8 cellular contexts compared by ENCODE assay signal in genomic region chr15:84980196-84981053, GRCh38. TPM values are rescaled to one million over a fixed set of nuclear protein-coding genes. Genes with fewer than 3 reads are reported as not detected.
DNase-seq lines count a peak whose midpoint lies in the region; ATAC-seq and TF ChIP-seq lines count a peak whose summit lies in the region.

No MANE protein-coding gene starts in this region.

- peak overlapping the region; percentile 85 for H3K4me3 Mint-ChIP-seq in GM23338
- peak overlapping the region; percentile 89 for H3K4me3 Mint-ChIP-seq in neural crest cell

- H3K4me3 ChIP-seq in GM23338 (peak overlapping the region; percentile 90), Karpas-422 (ENCODE audit: low read length) (peak overlapping the region; percentile 70), fibroblast of villous mesenchyme (ENCODE audit: low read depth, low read length) (peak overlapping the region; percentile 90), stomach (peak overlapping the region; percentile 90 to 97 (median 94))

- H3K9me2 ChIP-seq in GM23338 (ENCODE audit: insufficient read depth): no peaks in the 10 kb centered on the region
- H3K9me2 ChIP-seq in Karpas-422 (replicated peaks; ENCODE audit: insufficient read depth, low read length): no peaks in the 10 kb centered on the region

- peak overlapping the region; percentile 86 for H2AFZ ChIP-seq in GM23338
- peak overlapping the region; percentile 91; the same call in 1 of the 2 replicates for H2AFZ ChIP-seq in Karpas-422 (ENCODE audit: low read length)

- CTCF ChIA-PET in RWPE1 (lab: Yijun Ruan, JAX): interaction anchor here (0.6 to 1.0 kb wide), 2 partner anchors 25 to 347 kb away, joined by 6 to 8 read pairs; no protein-coding TSS in a partner anchor

- TF ChIP-seq POLR2A in stomach (IDR thresholded peaks at IDR 0.05): no peak

- peaks cover 13% of the 10 kb centered on the region for H4K20me1 ChIP-seq in GM23338 (replicated peaks; ENCODE audit: insufficient read depth)
- H4K20me1 ChIP-seq in Karpas-422 (ENCODE audit: insufficient read depth, low read depth, low read length): peaks cover 6% of the 10 kb centered on the region; the same call in 1 of the 2 replicates

- H3K27me3 ChIP-seq in GM23338 (ENCODE audit: insufficient read depth) (peaks cover 70% of the 10 kb centered on the region), Karpas-422 (ENCODE audit: low read length) (no peaks in the 10 kb centered on the region), stomach (no peaks in the 10 kb centered on the region)

- 0 out of 2 replicates have a peak, but pooled peaks cover 8% of the 10 kb centered on the region for H3K4me1 ChIP-seq in GM23338 (ENCODE audit: insufficient read depth)
- H3K4me1 ChIP-seq in Karpas-422 (ENCODE audit: low read length): peaks cover 12% of the 10 kb centered on the region
- peaks cover 21 to 38% (median 30%) of the 10 kb centered on the region in 4 donors for H3K4me1 ChIP-seq in stomach

- TF ChIP-seq EP300 in stomach (IDR thresholded peaks at IDR 0.05): no peak

- no peaks in the 10 kb centered on the region; the same call in 2 of the 3 replicates for H3K9me3 Mint-ChIP-seq in GM23338
- no peaks in the 10 kb centered on the region for H3K9me3 Mint-ChIP-seq in neural crest cell

- H3K27ac Mint-ChIP-seq in GM23338 (0 out of 2 replicates have a peak overlapping the region, but pooled peaks have one; percentile 72), neural crest cell (ENCODE audit: unreplicated experiment) (no peak overlapping the region)

- H3K27ac ChIP-seq in GM23338 (ENCODE audit: low read depth) (peak overlapping the region; percentile 80), Karpas-422 (ENCODE audit: low read length) (peak overlapping the region; percentile 41), RWPE1 (peak overlapping the region; percentile 88), stomach (peak overlapping the region; percentile 93 to 97 (median 95))

- H3F3A ChIP-seq in GM23338 (replicated peaks; ENCODE audit: low read depth): 0 out of 2 replicates have a peak, but pooled peaks cover 3% of the 10 kb centered on the region

- POLR2A ChIA-PET in RWPE1 (lab: Yijun Ruan, JAX; ENCODE audit: low non-redundant PET): interaction anchor here (0.7 kb wide), 1 partner anchor 109 kb away, joined by 3 read pairs; no protein-coding TSS in a partner anchor

- H3K9me3 ChIP-seq in Karpas-422 (ENCODE audit: low read length) (no peaks in the 10 kb centered on the region), stomach (no peaks in the 10 kb centered on the region)

- intact Hi-C loops in stomach (cut with DNase I; ENCODE audit: low total_unique reads): no loop called here

- H3K4me1 Mint-ChIP-seq in GM23338 (peaks cover 22% of the 10 kb centered on the region), neural crest cell (peaks cover 13% of the 10 kb centered on the region)

- H3K79me2 ChIP-seq in GM23338 (replicated peaks; ENCODE audit: insufficient read depth) (peaks cover 14% of the 10 kb centered on the region), Karpas-422 (ENCODE audit: low read length) (no peaks in the 10 kb centered on the region)

- no peak for TF ChIP-seq CTCF in GM23338 (conservative IDR thresholded peaks at IDR 0.05; ENCODE audit: low read depth in 2 of 2)
- TF ChIP-seq CTCF in RWPE1 (conservative IDR thresholded peaks at IDR 0.05; ENCODE audit: low read depth): no peak
- TF ChIP-seq CTCF in fibroblast of villous mesenchyme (IDR thresholded peaks at IDR 0.05; ENCODE audit: insufficient read depth, low read depth, low read length): no peak
- no peak for TF ChIP-seq CTCF in neural crest cell (conservative IDR thresholded peaks at IDR 0.05)
- peak in 1 of 7 experiments; percentile 16 for TF ChIP-seq CTCF in stomach (IDR thresholded peaks at IDR 0.05)

- H3K36me3 ChIP-seq in GM23338 (ENCODE audit: insufficient read depth) (no peaks in the 10 kb centered on the region), Karpas-422 (ENCODE audit: insufficient read depth, low read length) (no peaks in the 10 kb centered on the region), stomach (no peaks in the 10 kb centered on the region)

- H3K4me2 ChIP-seq in GM23338: peak overlapping the region; percentile 82
- peak overlapping the region; percentile 81 for H3K4me2 ChIP-seq in Karpas-422 (ENCODE audit: low read depth, low read length, poor library complexity, severe bottlenecking)

- peaks cover 51% of the 10 kb centered on the region for H3K27me3 Mint-ChIP-seq in GM23338 (ENCODE audit: insufficient read depth, low read depth, poor library complexity)
- H3K27me3 Mint-ChIP-seq in neural crest cell (ENCODE audit: low read depth): peaks cover 63% of the 10 kb centered on the region

- peak; percentile 83 for DNase-seq in EL
- DNase-seq in GM23338 (ENCODE audit: low spot score): peak; percentile 93
- peak; percentile 88 for DNase-seq in Karpas-422
- DNase-seq in RWPE1 (ENCODE audit: low spot score): peak; percentile 84
- DNase-seq in activated effector memory CD4-positive, alpha-beta T cell treated with anti-CD3 and anti-CD28 coated beads, Interleukin-2, amount 50 U/mL, for 16 hours: peak; percentile 95
- DNase-seq in fibroblast of villous mesenchyme (ENCODE audit: low read depth): peak; percentile 89
- DNase-seq in neural crest cell (ENCODE audit: low read depth, low spot score): peak; percentile 68
- peak; percentile 85 for DNase-seq in stomach

- H3K36me3 Mint-ChIP-seq in GM23338 (ENCODE audit: low read depth): no peaks in the 10 kb centered on the region; the same call in 2 of the 3 replicates
- no peaks in the 10 kb centered on the region for H3K36me3 Mint-ChIP-seq in neural crest cell (ENCODE audit: low read depth)

- ATAC-seq in GM23338: peak; percentile 68

- peak overlapping the region; percentile 76 for H3K9ac ChIP-seq in Karpas-422 (ENCODE audit: low read length)

- 0 to 1% (median 0%) methylated on average over 23 to 66 of the region's 66 CpGs for WGBS in stomach, 5 donors

TF ChIP-seq in GM23338, 12 proteins besides CTCF, POLR2A, EP300 and RAD21 (continues in another document):
- TF ChIP-seq ZNF331 (CRISPR knock-in tag; IDR thresholded peaks at IDR 0.05; ENCODE audit: low read depth) (no peak), JUNB (IDR thresholded peaks at IDR 0.05; ENCODE audit: unreplicated experiment) (no peak), STAT1 (IDR thresholded peaks at IDR 0.05; ENCODE audit: unreplicated experiment) (no peak), ZNF114 (CRISPR knock-in tag; IDR thresholded peaks at IDR 0.05) (no peak), CREB1 (CRISPR knock-in tag; IDR thresholded peaks at IDR 0.05; ENCODE audit: low read depth) (peak; percentile 73), NANOG (IDR thresholded peaks at IDR 0.05; ENCODE audit: borderline replicate concordance) (no peak)

RNA-seq across cellular contexts. Expression of gene PDE8A, which starts 1.2 kb away (rescaled TPM):
- total RNA-seq in GM23338 (2014; rRNA removed; shearing (Covaris generic)): 7.5 and 12.0 TPM in 2 replicates
- polyA plus RNA-seq in GM23338 (2016; fragmentation: Nextera tagmentation; extraction: Ambion mirVana) (5.0 and 5.6 TPM in 2 replicates), stomach (10 to 100 TPM; 15.6 to 19.2 (median 16.7) TPM)
- 3.4 and 7.2 TPM in 2 replicates for total RNA-seq in Karpas-422 (2014; rRNA removed; shearing (Covaris generic); ENCODE audit: low replicate concordance)
- total RNA-seq in fibroblast of villous mesenchyme (14.5 and 16.8 TPM in 2 replicates), neural crest cell (7.0 and 8.6 TPM in 2 replicates), stomach (10 to 100 TPM; 22.2 to 85.9 (median 58.8) TPM)

Comparison
In these comparisons a context has a peak if more than half of its experiments do, and no peak if none do; other contexts are left out.
1. Peak in every context shown above with its lines: DNase-seq, ATAC-seq, H3K4me3 ChIP-seq and H3K27ac ChIP-seq.
2. H3K27ac ChIP-seq: peak in every context shown above with its lines; median percentile 95 in stomach; 88 in RWPE1; 80 in GM23338; 41 in Karpas-422.